In the genomic region with DNA sequence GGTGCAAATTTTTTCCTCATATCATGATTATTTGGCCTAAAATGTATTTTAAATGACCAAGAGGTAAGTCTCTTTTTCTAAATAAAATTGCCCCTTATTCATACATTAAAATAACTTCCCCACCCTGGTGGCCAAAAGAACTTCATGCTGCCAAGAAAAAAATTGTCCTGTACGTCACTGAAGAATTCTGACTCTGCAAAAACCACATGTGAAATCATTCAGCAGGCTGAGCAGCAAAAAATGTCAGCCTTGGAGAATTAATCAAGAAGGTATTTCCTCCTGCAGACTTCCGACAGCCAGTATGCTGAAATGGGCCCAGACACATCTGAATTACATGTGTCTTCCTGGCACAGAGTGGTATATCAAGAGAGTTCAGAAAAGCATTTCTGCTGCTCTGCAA, we compare ENCODE assay signal across 1 cellular context.
TF ChIP-seq lines count a peak whose summit lies in the region.

No MANE protein-coding gene starts in this region.

TF ChIP-seq in SK-N-SH, 30 proteins besides CTCF, POLR2A, EP300 and RAD21 (continued from another document):
- TF ChIP-seq, protein P1, sequence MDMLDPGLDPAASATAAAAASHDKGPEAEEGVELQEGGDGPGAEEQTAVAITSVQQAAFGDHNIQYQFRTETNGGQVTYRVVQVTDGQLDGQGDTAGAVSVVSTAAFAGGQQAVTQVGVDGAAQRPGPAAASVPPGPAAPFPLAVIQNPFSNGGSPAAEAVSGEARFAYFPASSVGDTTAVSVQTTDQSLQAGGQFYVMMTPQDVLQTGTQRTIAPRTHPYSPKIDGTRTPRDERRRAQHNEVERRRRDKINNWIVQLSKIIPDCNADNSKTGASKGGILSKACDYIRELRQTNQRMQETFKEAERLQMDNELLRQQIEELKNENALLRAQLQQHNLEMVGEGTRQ (IDR thresholded peaks at IDR 0.05; ENCODE audit: borderline replicate concordance, low read depth, low read length), result no peak
- TF ChIP-seq, protein P2, sequence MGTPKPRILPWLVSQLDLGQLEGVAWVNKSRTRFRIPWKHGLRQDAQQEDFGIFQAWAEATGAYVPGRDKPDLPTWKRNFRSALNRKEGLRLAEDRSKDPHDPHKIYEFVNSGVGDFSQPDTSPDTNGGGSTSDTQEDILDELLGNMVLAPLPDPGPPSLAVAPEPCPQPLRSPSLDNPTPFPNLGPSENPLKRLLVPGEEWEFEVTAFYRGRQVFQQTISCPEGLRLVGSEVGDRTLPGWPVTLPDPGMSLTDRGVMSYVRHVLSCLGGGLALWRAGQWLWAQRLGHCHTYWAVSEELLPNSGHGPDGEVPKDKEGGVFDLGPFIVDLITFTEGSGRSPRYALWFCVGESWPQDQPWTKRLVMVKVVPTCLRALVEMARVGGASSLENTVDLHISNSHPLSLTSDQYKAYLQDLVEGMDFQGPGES (IDR thresholded peaks at IDR 0.05; ENCODE audit: low read depth, low read length), result no peak
- TF ChIP-seq NRF1 (IDR thresholded peaks at IDR 0.05; ENCODE audit: low read depth, low read length) (no peak), EZH2phosphoT487 (IDR thresholded peaks at IDR 0.05; ENCODE audit: borderline replicate concordance, low read depth) (no peak), CHD2 (IDR thresholded peaks at IDR 0.05; ENCODE audit: low read length, partially characterized antibody) (no peak), ELF1 (IDR thresholded peaks at IDR 0.05) (peak; percentile 43; the same call in 1 of the 2 replicates), GABPA (IDR thresholded peaks at IDR 0.05; ENCODE audit: low read depth) (no peak; the same call in 1 of the 2 replicates), JUND (IDR thresholded peaks at IDR 0.05) (peak; percentile 57), NFIC (IDR thresholded peaks at IDR 0.05; ENCODE audit: borderline replicate concordance) (peak; percentile 70), SIN3A (IDR thresholded peaks at IDR 0.05; ENCODE audit: borderline replicate concordance, low read depth, low read length) (peak; percentile 74; the same call in 1 of the 2 replicates), FOXM1 (IDR thresholded peaks at IDR 0.05; ENCODE audit: low read depth) (no peak), FOXJ3 (CRISPR knock-in tag; IDR thresholded peaks at IDR 0.05) (no peak), MEF2A (IDR thresholded peaks at IDR 0.05; ENCODE audit: borderline replicate concordance, low read depth) (no peak), ZBTB33 (IDR thresholded peaks at IDR 0.05; ENCODE audit: borderline replicate concordance, low read depth) (no peak), SMC3 (IDR thresholded peaks at IDR 0.05; ENCODE audit: low read depth, low read length) (no peak)
- TF ChIP-seq, protein P3, sequence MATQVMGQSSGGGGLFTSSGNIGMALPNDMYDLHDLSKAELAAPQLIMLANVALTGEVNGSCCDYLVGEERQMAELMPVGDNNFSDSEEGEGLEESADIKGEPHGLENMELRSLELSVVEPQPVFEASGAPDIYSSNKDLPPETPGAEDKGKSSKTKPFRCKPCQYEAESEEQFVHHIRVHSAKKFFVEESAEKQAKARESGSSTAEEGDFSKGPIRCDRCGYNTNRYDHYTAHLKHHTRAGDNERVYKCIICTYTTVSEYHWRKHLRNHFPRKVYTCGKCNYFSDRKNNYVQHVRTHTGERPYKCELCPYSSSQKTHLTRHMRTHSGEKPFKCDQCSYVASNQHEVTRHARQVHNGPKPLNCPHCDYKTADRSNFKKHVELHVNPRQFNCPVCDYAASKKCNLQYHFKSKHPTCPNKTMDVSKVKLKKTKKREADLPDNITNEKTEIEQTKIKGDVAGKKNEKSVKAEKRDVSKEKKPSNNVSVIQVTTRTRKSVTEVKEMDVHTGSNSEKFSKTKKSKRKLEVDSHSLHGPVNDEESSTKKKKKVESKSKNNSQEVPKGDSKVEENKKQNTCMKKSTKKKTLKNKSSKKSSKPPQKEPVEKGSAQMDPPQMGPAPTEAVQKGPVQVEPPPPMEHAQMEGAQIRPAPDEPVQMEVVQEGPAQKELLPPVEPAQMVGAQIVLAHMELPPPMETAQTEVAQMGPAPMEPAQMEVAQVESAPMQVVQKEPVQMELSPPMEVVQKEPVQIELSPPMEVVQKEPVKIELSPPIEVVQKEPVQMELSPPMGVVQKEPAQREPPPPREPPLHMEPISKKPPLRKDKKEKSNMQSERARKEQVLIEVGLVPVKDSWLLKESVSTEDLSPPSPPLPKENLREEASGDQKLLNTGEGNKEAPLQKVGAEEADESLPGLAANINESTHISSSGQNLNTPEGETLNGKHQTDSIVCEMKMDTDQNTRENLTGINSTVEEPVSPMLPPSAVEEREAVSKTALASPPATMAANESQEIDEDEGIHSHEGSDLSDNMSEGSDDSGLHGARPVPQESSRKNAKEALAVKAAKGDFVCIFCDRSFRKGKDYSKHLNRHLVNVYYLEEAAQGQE (IDR thresholded peaks at IDR 0.05; ENCODE audit: low read depth, low read length), result no peak
